In genomic region chr1:222817529-222817928, GRCh38 we compare ENCODE assay signal across 8 cellular contexts. TPM values are rescaled to one million over a fixed set of nuclear protein-coding genes. Genes with fewer than 3 reads are reported as not detected.
DNase-seq lines count a peak whose midpoint lies in the region; ATAC-seq, FAIRE-seq and TF ChIP-seq lines count a peak whose summit lies in the region.
"Had no signal": no experiment of that assay in that cellular context is flagged by ENCODE, and none has a peak within 500 bp of the region (broad histone marks: within the 10 kb centered on the region; RNA-seq: fewer than 3 reads in every experiment).

No MANE protein-coding gene starts in this region.

- H2AFZ ChIP-seq in keratinocyte (ENCODE audit: control insufficient read depth, low read length), result no peak overlapping the region

- H3K4me3 Mint-ChIP-seq in activated naive CD8-positive, alpha-beta T cell treated with anti-CD3 and anti-CD28 coated beads for 36 hours, result no peak overlapping the region
- H3K4me3 Mint-ChIP-seq: T-cell had no signal

- H3K27me3 ChIP-seq in keratinocyte (ENCODE audit: control insufficient read depth, extremely low read depth, insufficient read depth, low read length) (no peaks in the 10 kb centered on the region), tibial artery (no peaks in the 10 kb centered on the region)

- peak overlapping the region; percentile 21 for H3K27ac Mint-ChIP-seq in activated naive CD8-positive, alpha-beta T cell treated with anti-CD3 and anti-CD28 coated beads for 36 hours
- H3K27ac Mint-ChIP-seq: T-cell had no signal

- no peaks in the 10 kb centered on the region for H3K79me2 ChIP-seq in keratinocyte (ENCODE audit: control insufficient read depth, insufficient read depth, low read length)

- ATAC-seq in GM21786 (IDR thresholded peaks at IDR 0.05; ENCODE audit: unreplicated experiment) (no peak), GM21528 (IDR thresholded peaks at IDR 0.05; ENCODE audit: low FRiP score, unreplicated experiment) (no peak)
- ATAC-seq: T-cell had no signal

- H3K4me3 ChIP-seq in keratinocyte (ENCODE audit: control insufficient read depth in 2 of 3, extremely low read depth in 1 of 3, insufficient read depth in 2 of 3, low read depth in 1 of 3, low read length in 3 of 3), result no peak overlapping the region
- H3K4me3 ChIP-seq in tibial artery, result no peak overlapping the region

- H3K4me1 ChIP-seq in keratinocyte (ENCODE audit: control insufficient read depth, extremely low read depth, insufficient read depth, low read length) (peaks cover 32% of the 10 kb centered on the region), tibial artery (peaks cover 0 to 63% (median 20%) of the 10 kb centered on the region in 4 donors)

- H3K9me3 ChIP-seq in keratinocyte (ENCODE audit: control insufficient read depth, low read depth, low read length) (no peaks in the 10 kb centered on the region), tibial artery (no peaks in the 10 kb centered on the region)

- H3K4me1 Mint-ChIP-seq in activated naive CD8-positive, alpha-beta T cell treated with anti-CD3 and anti-CD28 coated beads for 36 hours, result peaks cover 38% of the 10 kb centered on the region

- TF ChIP-seq CTCF in keratinocyte (optimal IDR thresholded peaks at IDR 0.05 in 1 of 3, IDR thresholded peaks at IDR 0.05 in 1 of 3, conservative IDR thresholded peaks at IDR 0.05 in 1 of 3; ENCODE audit: extremely low read depth in 1 of 3, insufficient read depth in 2 of 3, low read length in 3 of 3), result no peak
- TF ChIP-seq CTCF in tibial artery (IDR thresholded peaks at IDR 0.05), result no peak

- FAIRE-seq in keratinocyte (lab: Jason Lieb, UNC), result peak; percentile 82

- H4K20me1 ChIP-seq in keratinocyte (ENCODE audit: control insufficient read depth, extremely low read depth, insufficient read depth, low read length), result no peaks in the 10 kb centered on the region

- dilution Hi-C loops in keratinocyte (cut with MboI; ENCODE audit: extremely low pct_ligation_motif_present, low sequenced_read_pairs), result no loop called here

- no peaks in the 10 kb centered on the region for H3K36me3 ChIP-seq in keratinocyte (ENCODE audit: control insufficient read depth in 2 of 2, extremely low read depth in 1 of 2, insufficient read depth in 2 of 2, low read length in 2 of 2)
- no peaks in the 10 kb centered on the region for H3K36me3 ChIP-seq in tibial artery

- no peak overlapping the region for H3K4me2 ChIP-seq in keratinocyte (ENCODE audit: control insufficient read depth, extremely low read depth, insufficient read depth, low read depth, low read length)

- H3K9me3 Mint-ChIP-seq in activated naive CD8-positive, alpha-beta T cell treated with anti-CD3 and anti-CD28 coated beads for 36 hours, result peaks cover 5% of the 10 kb centered on the region
- H3K9me3 Mint-ChIP-seq: T-cell had no signal

- no peak overlapping the region for H3K9ac ChIP-seq in keratinocyte (ENCODE audit: control insufficient read depth, extremely low read depth, insufficient read depth, low read length)

- H3K9me1 ChIP-seq in keratinocyte (ENCODE audit: control insufficient read depth, extremely low read depth, insufficient read depth, low read length), result no peaks in the 10 kb centered on the region

- intact Hi-C loops in tibial artery (cut with DNase I; ENCODE audit: low total_unique reads), result no loop called here

- peak overlapping the region; percentile 8 for H3K27ac ChIP-seq in keratinocyte (ENCODE audit: control insufficient read depth, insufficient read depth, low read length)
- peak overlapping the region; percentile 42 to 47 for H3K27ac ChIP-seq in tibial artery

- DNase-seq in HPDE6-E6E7 (ENCODE audit: extremely low spot score) (peak; percentile 69), keratinocyte (ENCODE audit: low read depth, low spot score) (peak; percentile 25), tibial artery (peak in 1 of 2 donors; percentile 65), activated gamma-delta T cell (lab: John Stamatoyannopoulos, UW) (no peak)
- DNase-seq in activated naive CD8-positive, alpha-beta T cell treated with anti-CD3 and anti-CD28 coated beads for 36 hours, result no peak
- DNase-seq: T-cell had no signal

- peaks cover 15% of the 10 kb centered on the region for H3K36me3 Mint-ChIP-seq in activated naive CD8-positive, alpha-beta T cell treated with anti-CD3 and anti-CD28 coated beads for 36 hours

- H3K27me3 Mint-ChIP-seq in activated naive CD8-positive, alpha-beta T cell treated with anti-CD3 and anti-CD28 coated beads for 36 hours, result no peaks in the 10 kb centered on the region
- H3K27me3 Mint-ChIP-seq: T-cell had no signal

RNA-seq across cellular contexts. Expression of gene DISP1, which starts 2.7 kb away (rescaled TPM):
- total RNA-seq in activated naive CD8-positive, alpha-beta T cell treated with anti-CD3 and anti-CD28 coated beads for 36 hours, result 1 to 10 TPM; 1.6 to 1.9 TPM
- 1.0 to 1.9 TPM (median 1.3 TPM) in 3 replicates for polyA plus RNA-seq in keratinocyte
- 1.8 TPM for polyA plus RNA-seq in keratinocyte (2011; ENCODE audit: low read depth)
- 0.45 and 1.3 TPM in 2 replicates for polyA plus RNA-seq in keratinocyte (2011; cell fraction: cytosol; rRNA removed)
- 3.7 and 4.0 TPM in 2 replicates for polyA plus RNA-seq in keratinocyte (2011; cell fraction: nucleus; rRNA removed)
- 0.73 and 1.2 TPM in 2 replicates for polyA plus RNA-seq in keratinocyte (2012; ENCODE audit: low replicate concordance)
- 1.8 to 14.1 TPM (median 11.4 TPM) in 3 replicates for polyA minus RNA-seq in keratinocyte
- polyA minus RNA-seq in keratinocyte (2011; cell fraction: cytosol; rRNA and poly(A)+ RNA removed), result 1.3 TPM
- 6.9 and 8.9 TPM in 2 replicates for polyA minus RNA-seq in keratinocyte (2011; cell fraction: nucleus; rRNA and poly(A)+ RNA removed)

Comparison
In these comparisons a context has a peak if more than half of its experiments do, and no peak if none do; other contexts are left out.
1. DNase-seq: peak in HPDE6-E6E7 (single experiment) and keratinocyte (single experiment); none in activated naive CD8-positive, alpha-beta T cell treated with anti-CD3 and anti-CD28 coated beads for 36 hours (single experiment) and activated gamma-delta T cell (single experiment).